22 cellular contexts compared by ENCODE assay signal in genomic region chr5:31021181-31021624, GRCh38.
DNase-seq lines count a peak whose midpoint lies in the region; ATAC-seq, FAIRE-seq and TF ChIP-seq lines count a peak whose summit lies in the region.
"Had no signal": no experiment of that assay in that cellular context is flagged by ENCODE, and none has a peak within 500 bp of the region (broad histone marks: within the 10 kb centered on the region; RNA-seq: fewer than 3 reads in every experiment).

No MANE protein-coding gene starts in this region.

- H3K4me3 ChIP-seq in AG04450 (ENCODE audit: low read depth, low read length) (no peak overlapping the region), endothelial cell of umbilical vein (replicated peaks in 1 of 3; ENCODE audit: insufficient read depth in 1 of 3, low read depth in 1 of 3, low read length in 3 of 3) (no peak overlapping the region)
- H3K4me3 ChIP-seq: transverse colon had no signal

- no peaks in the 10 kb centered on the region for H3K9me1 ChIP-seq in endothelial cell of umbilical vein (replicated peaks; ENCODE audit: control insufficient read depth, extremely low read depth, insufficient read depth, low read length)

- H2AFZ ChIP-seq in endothelial cell of umbilical vein (ENCODE audit: low read depth, low read length), result no peak overlapping the region

- no peak overlapping the region for H3K4me2 ChIP-seq in endothelial cell of umbilical vein (ENCODE audit: insufficient read depth, low read length)

- TF ChIP-seq POLR2A in endothelial cell of umbilical vein (IDR thresholded peaks at IDR 0.05; ENCODE audit: low read depth, low read length), result no peak

- dilution Hi-C loops in endothelial cell of umbilical vein (cut with MboI; ENCODE audit: extremely low pct_ligation_motif_present, low sequenced_read_pairs), result no loop called here

- H3K79me2 ChIP-seq in endothelial cell of umbilical vein (ENCODE audit: control insufficient read depth, insufficient read depth, low read length), result no peaks in the 10 kb centered on the region

- H3K4me1 ChIP-seq in endothelial cell of umbilical vein (ENCODE audit: control insufficient read depth, extremely low read depth, insufficient read depth, low read length), result peaks cover 12% of the 10 kb centered on the region
- H3K4me1 ChIP-seq: transverse colon had no signal

- CTCF ChIA-PET in AG04450 (lab: Charles Lee) (interaction anchor here (0.6 kb wide), 1 partner anchor 39 kb away, joined by 3 read pairs; no protein-coding TSS in a partner anchor), endothelial cell of umbilical vein (lab: Charles Lee) (no interaction called here)

- H3K9me3 ChIP-seq in AG04450 (ENCODE audit: control insufficient read depth, insufficient read depth, low read length) (no peaks in the 10 kb centered on the region; the same call in 1 of the 2 replicates), endothelial cell of umbilical vein (replicated peaks; ENCODE audit: control insufficient read depth, insufficient read depth, low read length) (no peaks in the 10 kb centered on the region)
- H3K9me3 ChIP-seq: transverse colon had no signal

- BruUV-seq in endothelial cell of umbilical vein (replicated peaks; lab: Mats Ljungman, UMichigan), result no TSS peak

- TF ChIP-seq CTCF in AG04450 (IDR thresholded peaks at IDR 0.05; ENCODE audit: low read depth, low read length) (no peak), endothelial cell of umbilical vein (IDR thresholded peaks at IDR 0.05; ENCODE audit: extremely low read depth in 1 of 2, insufficient read depth in 1 of 2, low read depth in 1 of 2, low read length in 2 of 2) (no peak)

- no peak overlapping the region for H3K27ac ChIP-seq in AG04450 (ENCODE audit: low read depth, low read length)
- no peak overlapping the region for H3K27ac ChIP-seq in endothelial cell of umbilical vein (ENCODE audit: insufficient read depth, low read depth, low read length)
- H3K27ac ChIP-seq: transverse colon, VCaP had no signal

- H3K27me3 ChIP-seq in AG04450 (ENCODE audit: control insufficient read depth, insufficient read depth, low read length), result no peaks in the 10 kb centered on the region
- no peaks in the 10 kb centered on the region for H3K27me3 ChIP-seq in endothelial cell of umbilical vein (ENCODE audit: control insufficient read depth in 2 of 2, insufficient read depth in 2 of 2, low read length in 2 of 2)
- H3K27me3 ChIP-seq: transverse colon had no signal

- ATAC-seq in HG02840 (IDR thresholded peaks at IDR 0.05; ENCODE audit: low FRiP score, unreplicated experiment) (no peak), GM18873 (IDR thresholded peaks at IDR 0.05; ENCODE audit: low FRiP score, unreplicated experiment) (no peak)

- H3K36me3 ChIP-seq in endothelial cell of umbilical vein (ENCODE audit: control insufficient read depth in 2 of 2, extremely low read depth in 1 of 2, insufficient read depth in 2 of 2, low read length in 2 of 2), result no peaks in the 10 kb centered on the region
- H3K36me3 ChIP-seq: transverse colon had no signal

- DNase-seq in AG04450 (ENCODE audit: low read depth, low spot score), result peak; percentile 34
- DNase-seq in NCI-H226, result peak; percentile 58
- peak; percentile 5 for DNase-seq in endothelial cell of umbilical vein (ENCODE audit: low read depth, low spot score)
- peak; percentile 39 for DNase-seq in mucosa of gallbladder (ENCODE audit: low spot score)
- no peak for DNase-seq in NCI-H1417 (lab: John Stamatoyannopoulos, UW)
- DNase-seq in GM19238 (ENCODE audit: insufficient read length, low spot score), result no peak
- DNase-seq: activated CD4-positive, alpha-beta T cell treated with anti-CD3 and anti-CD28 coated beads, Interleukin-2, amount 50 U/mL, for 4 hours; activated naive CD4-positive, alpha-beta T cell treated with Interleukin-2 at 50 U/mL for 16 hours; CD4-positive, alpha-beta memory T cell; hippocampal formation; KBM-7; NCI-H1092; NCI-H526; SHP77 treated with DMSO at 0.1 percent for 48 hours; stimulated activated CD4-positive, alpha-beta T cell treated with anti-CD3 and anti-CD28 coated beads, Interleukin-15, amount 100 ng/mL, for 24 hours; stimulated activated naive CD4-positive, alpha-beta T cell treated with Interleukin-2 at 50 U/mL for 16 hours; T-helper 1 cell; transverse colon had no signal

- H3K9ac ChIP-seq in endothelial cell of umbilical vein (replicated peaks; ENCODE audit: extremely low read depth, insufficient read depth, low read length), result no peak overlapping the region

- POLR2A ChIA-PET in AG04450 (lab: Yijun Ruan, JAX), result interaction anchor here (0.5 kb wide), 1 partner anchor 172 kb away, joined by 3 read pairs; the partner anchor contains the start of gene CDH6
- POLR2A ChIA-PET in endothelial cell of umbilical vein (lab: Charles Lee), result no interaction called here

- no peaks in the 10 kb centered on the region for H4K20me1 ChIP-seq in endothelial cell of umbilical vein (replicated peaks; ENCODE audit: control insufficient read depth, extremely low read depth, insufficient read depth, low read length)

- FAIRE-seq in endothelial cell of umbilical vein (lab: Jason Lieb, UNC), result no peak
- FAIRE-seq: GM18507 had no signal

- intact Hi-C loops in endothelial cell of umbilical vein (cut with micrococcal nuclease), result no loop called here

TF ChIP-seq in endothelial cell of umbilical vein, 7 proteins besides CTCF, POLR2A, EP300 and RAD21:
- TF ChIP-seq MAX (IDR thresholded peaks at IDR 0.05; ENCODE audit: insufficient read depth, insufficient read length) (no peak), POLR2AphosphoS5 (IDR thresholded peaks at IDR 0.05; ENCODE audit: insufficient read depth, low read depth, low read length) (no peak)
TF ChIP-seq in endothelial cell of umbilical vein: peak in this region for 0.

Comparison
In these comparisons a context has a peak if more than half of its experiments do, and no peak if none do; other contexts are left out.
1. DNase-seq: peak in AG04450 (single experiment), NCI-H226 (single experiment), endothelial cell of umbilical vein (single experiment) and mucosa of gallbladder (single experiment); none in NCI-H1417 (0 of 3) and GM19238 (single experiment).